Comparison of ENCODE assay signal across 15 cellular contexts in the genomic region with DNA sequence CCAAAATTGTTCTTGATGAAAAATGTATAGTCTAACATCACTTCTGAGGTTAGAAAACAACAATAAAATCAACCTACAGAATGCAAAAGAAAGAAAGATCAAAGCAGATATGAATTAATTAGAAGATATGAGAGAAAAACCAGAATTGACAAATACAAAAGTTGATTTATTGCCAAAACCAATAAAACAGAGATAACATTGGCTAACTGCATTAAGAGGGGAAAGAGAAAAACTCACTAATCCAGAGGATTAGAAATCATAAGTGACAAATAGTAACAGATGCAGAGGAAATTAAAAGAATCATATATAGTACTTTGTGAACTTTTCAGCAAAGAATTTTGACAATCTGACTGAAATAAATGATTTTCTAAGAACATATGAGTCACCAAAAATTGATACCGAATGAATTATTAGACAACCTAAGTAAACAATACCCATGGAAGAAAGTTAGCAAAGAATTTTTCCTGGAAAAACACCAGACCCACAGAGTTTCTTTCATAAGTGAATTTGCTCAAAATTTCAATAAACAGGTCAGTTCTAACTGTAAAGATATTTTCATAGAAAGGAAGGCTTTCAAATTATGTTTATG.
"Had no signal": no experiment of that assay in that cellular context is flagged by ENCODE, and none has a peak within 500 bp of the region (broad histone marks: within the 10 kb centered on the region; RNA-seq: fewer than 3 reads in every experiment).

No MANE protein-coding gene starts in this region.

- H3K4me1 ChIP-seq: gastrocnemius medialis, heart right ventricle, left lung, uterus had no signal

- H3K27me3 ChIP-seq: brain microvascular endothelial cell, gastrocnemius medialis, heart right ventricle, left lung, uterus had no signal

- H3K4me3 ChIP-seq: gastrocnemius medialis, heart right ventricle, left lung, uterus had no signal

- H3K27ac Mint-ChIP-seq: dendritic cell treated with granulocyte-macrophage colony-stimulating factor and Interleukin-4, amounts not matched to agents 40 ng/mL and 50 ng/mL, for 4 days; nephron progenitor cell had no signal

- H3K36me3 ChIP-seq: brain microvascular endothelial cell, gastrocnemius medialis, heart right ventricle, left lung, uterus had no signal

- H3K4me3 Mint-ChIP-seq: dendritic cell treated with granulocyte-macrophage colony-stimulating factor and Interleukin-4, amounts not matched to agents 40 ng/mL and 50 ng/mL, for 4 days; nephron progenitor cell had no signal

- FAIRE-seq: keratinocyte had no signal

- H3K27me3 Mint-ChIP-seq: dendritic cell treated with granulocyte-macrophage colony-stimulating factor and Interleukin-4, amounts not matched to agents 40 ng/mL and 50 ng/mL, for 4 days had no signal

- H3K27ac ChIP-seq: brain microvascular endothelial cell, gastrocnemius medialis, heart right ventricle, left lung, uterus had no signal

- DNase-seq: activated naive CD4-positive, alpha-beta T cell treated with anti-CD3 and anti-CD28 coated beads, Interleukin-2, amount 50 U/mL, for 16 hours; activated T-cell treated with anti-CD3 and anti-CD28 coated beads, Interleukin-2, amount 50 U/mL, for 1 hour; amniotic stem cell; brain microvascular endothelial cell; erythroblast; gastrocnemius medialis; left lung; mesendoderm; nephron progenitor cell; stimulated activated CD4-positive, alpha-beta T cell treated with anti-CD3 and anti-CD28 coated beads, Interleukin-15, amount 100 ng/mL, for 24 hours; stimulated activated CD4-positive, alpha-beta T cell treated with anti-CD3 and anti-CD28 coated beads, Interleukin-4, amount 100 ng/mL, for 4 hours; uterus had no signal

- H3K9me3 ChIP-seq: gastrocnemius medialis had no signal
